ENCODE assay signal across 32 cellular contexts in the genomic region with DNA sequence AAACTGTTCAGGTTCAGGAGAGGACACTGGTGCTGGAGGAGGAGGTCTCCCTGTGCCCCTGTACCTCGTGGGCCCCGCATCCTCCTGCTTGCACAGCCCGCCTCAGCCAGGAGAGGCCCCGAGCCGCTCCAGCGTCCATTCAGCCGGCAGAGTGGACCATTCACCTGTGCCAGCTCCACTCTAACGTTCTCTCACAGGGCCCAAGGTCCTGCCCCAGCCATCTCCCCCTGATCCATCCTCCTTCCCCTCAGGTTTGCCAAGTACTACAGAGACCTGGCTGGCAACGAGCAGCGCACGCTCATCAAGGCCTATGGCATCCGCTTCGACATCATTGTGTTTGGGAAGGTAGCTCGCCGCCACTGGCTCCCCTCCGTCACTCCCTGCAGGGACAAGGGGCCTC.
"Had no signal": no experiment of that assay in that cellular context is flagged by ENCODE, and none has a peak within 500 bp of the region (broad histone marks: within the 10 kb centered on the region; RNA-seq: fewer than 3 reads in every experiment).

No MANE protein-coding gene starts in this region.

- H3K27me3 Mint-ChIP-seq: activated CD4-positive, alpha-beta memory T cell treated with anti-CD3 and anti-CD28 coated beads for 36 hours; activated CD4-positive, alpha-beta T cell treated with anti-CD3 and anti-CD28 coated beads, Interleukin-2, amount 10 ng/mL, durations not matched to agents 24 days and 14 days; activated naive CD8-positive, alpha-beta T cell; central memory CD8-positive, alpha-beta T cell; T-cell; type B pancreatic cell had no signal

- H3K9me3 Mint-ChIP-seq: activated CD4-positive, alpha-beta memory T cell treated with anti-CD3 and anti-CD28 coated beads for 36 hours; activated CD4-positive, alpha-beta T cell treated with anti-CD3 and anti-CD28 coated beads, Interleukin-2, amount 10 ng/mL, durations not matched to agents 24 days and 14 days; activated T-cell treated with anti-CD3 and anti-CD28 coated beads, Interleukin-2, amount 50 U/mL, for 72 hours; central memory CD8-positive, alpha-beta T cell; natural killer cell; T-cell; type B pancreatic cell had no signal

- H3K4me1 ChIP-seq: uterus had no signal

- H3K27ac Mint-ChIP-seq: activated CD4-positive, alpha-beta T cell treated with anti-CD3 and anti-CD28 coated beads, Interleukin-2, amount 10 ng/mL, durations not matched to agents 24 days and 14 days; activated naive CD8-positive, alpha-beta T cell; type B pancreatic cell had no signal

- H3K4me3 ChIP-seq: esophagus squamous epithelium, heart right ventricle, lower lobe of right lung, skin epidermis, uterus had no signal

- DNase-seq: activated CD4-positive, alpha-beta memory T cell treated with anti-CD3 and anti-CD28 coated beads for 36 hours; activated CD4-positive, alpha-beta T cell treated with anti-CD3 and anti-CD28 coated beads, Interleukin-2, amount 10 ng/mL, durations not matched to agents 24 days and 14 days; activated CD4-positive, CD25-positive, alpha-beta regulatory T cell treated with anti-CD3 and anti-CD28 coated beads, Interleukin-2, amount 50 U/mL, for 72 hours; activated effector memory CD4-positive, alpha-beta T cell treated with Interleukin-2 at 50 U/mL for 16 hours; activated naive CD4-positive, alpha-beta T cell treated with Interleukin-2 at 50 U/mL for 16 hours; activated T-cell treated with anti-CD3 and anti-CD28 coated beads, Interleukin-2, amount 50 U/mL, for 72 hours; anterior cingulate cortex; dermis blood vessel endothelial cell; effector CD4-positive, alpha-beta T cell; esophagus squamous epithelium; foreskin melanocyte; heart right ventricle; kidney glomerular epithelial cell; lower lobe of right lung; mesendoderm; natural killer cell; stimulated activated CD4-positive, alpha-beta T cell treated with anti-CD3 and anti-CD28 coated beads, Interleukin-1b, Interleukin-23, amount 100 ng/mL, for 48 hours; stimulated activated CD4-positive, alpha-beta T cell treated with anti-CD3 and anti-CD28 coated beads, Interleukin-4, amount 100 ng/mL, for 4 hours; stimulated activated naive CD4-positive, alpha-beta T cell; T-cell; T-helper 9 cell; uterus had no signal

- H3K27ac ChIP-seq: epithelial cell of prostate, esophagus squamous epithelium, heart right ventricle, lower lobe of right lung, skin epidermis, uterus had no signal

- ATAC-seq: activated T-cell treated with anti-CD3 and anti-CD28 coated beads, Interleukin-2, amount 50 U/mL, for 72 hours; left lobe of liver; lower lobe of right lung; natural killer cell; sciatic nerve; T-cell had no signal

- H3K36me3 ChIP-seq: uterus had no signal

- H3K4me1 Mint-ChIP-seq: central memory CD8-positive, alpha-beta T cell; natural killer cell had no signal

- H3K9me3 ChIP-seq: esophagus squamous epithelium, heart right ventricle, lower lobe of right lung, uterus had no signal

- H3K4me3 Mint-ChIP-seq: activated CD4-positive, alpha-beta memory T cell treated with anti-CD3 and anti-CD28 coated beads for 36 hours; activated CD4-positive, alpha-beta T cell treated with anti-CD3 and anti-CD28 coated beads, Interleukin-2, amount 10 ng/mL, durations not matched to agents 24 days and 14 days; activated naive CD8-positive, alpha-beta T cell; activated T-cell treated with anti-CD3 and anti-CD28 coated beads, Interleukin-2, amount 50 U/mL, for 72 hours; central memory CD8-positive, alpha-beta T cell; natural killer cell; T-cell; type B pancreatic cell had no signal

- H3K27me3 ChIP-seq: esophagus squamous epithelium, heart right ventricle, uterus had no signal

- H3K36me3 Mint-ChIP-seq: natural killer cell had no signal

- FAIRE-seq: bronchial epithelial cell, colon, endometrium had no signal
